Comparison of ENCODE assay signal across 1 cellular context in the genomic region with DNA sequence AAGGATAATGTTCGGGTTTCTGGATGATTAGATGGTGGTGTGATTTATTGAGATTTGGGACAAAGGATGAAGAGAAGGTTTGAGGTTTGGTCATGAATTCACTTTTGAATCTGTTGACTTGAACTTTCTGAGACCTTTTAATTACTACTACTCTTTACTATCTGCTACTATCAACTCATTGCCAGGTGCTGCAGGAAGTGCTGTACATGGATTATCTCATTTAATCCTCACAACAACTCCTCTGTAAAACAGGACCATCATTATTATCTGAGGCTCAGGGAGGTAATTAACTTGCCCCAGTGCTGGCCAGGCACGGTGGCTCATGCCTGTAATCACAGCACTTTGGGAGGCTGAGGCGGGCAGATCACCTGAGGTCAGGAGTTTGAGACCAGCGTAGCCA.
TF ChIP-seq lines count a peak whose summit lies in the region.

No MANE protein-coding gene starts in this region.

TF ChIP-seq in WTC11, 78 proteins besides CTCF, POLR2A, EP300 and RAD21 (continued from another document):
- TF ChIP-seq, protein P1, sequence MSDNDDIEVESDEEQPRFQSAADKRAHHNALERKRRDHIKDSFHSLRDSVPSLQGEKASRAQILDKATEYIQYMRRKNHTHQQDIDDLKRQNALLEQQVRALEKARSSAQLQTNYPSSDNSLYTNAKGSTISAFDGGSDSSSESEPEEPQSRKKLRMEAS (CRISPR knock-in tag; IDR thresholded peaks at IDR 0.05), result no peak
- TF ChIP-seq MYBL2 (CRISPR knock-in tag; IDR thresholded peaks at IDR 0.05) (no peak), CREM (CRISPR knock-in tag; IDR thresholded peaks at IDR 0.05) (no peak)
